8 cellular contexts compared by ENCODE assay signal in the genomic region with DNA sequence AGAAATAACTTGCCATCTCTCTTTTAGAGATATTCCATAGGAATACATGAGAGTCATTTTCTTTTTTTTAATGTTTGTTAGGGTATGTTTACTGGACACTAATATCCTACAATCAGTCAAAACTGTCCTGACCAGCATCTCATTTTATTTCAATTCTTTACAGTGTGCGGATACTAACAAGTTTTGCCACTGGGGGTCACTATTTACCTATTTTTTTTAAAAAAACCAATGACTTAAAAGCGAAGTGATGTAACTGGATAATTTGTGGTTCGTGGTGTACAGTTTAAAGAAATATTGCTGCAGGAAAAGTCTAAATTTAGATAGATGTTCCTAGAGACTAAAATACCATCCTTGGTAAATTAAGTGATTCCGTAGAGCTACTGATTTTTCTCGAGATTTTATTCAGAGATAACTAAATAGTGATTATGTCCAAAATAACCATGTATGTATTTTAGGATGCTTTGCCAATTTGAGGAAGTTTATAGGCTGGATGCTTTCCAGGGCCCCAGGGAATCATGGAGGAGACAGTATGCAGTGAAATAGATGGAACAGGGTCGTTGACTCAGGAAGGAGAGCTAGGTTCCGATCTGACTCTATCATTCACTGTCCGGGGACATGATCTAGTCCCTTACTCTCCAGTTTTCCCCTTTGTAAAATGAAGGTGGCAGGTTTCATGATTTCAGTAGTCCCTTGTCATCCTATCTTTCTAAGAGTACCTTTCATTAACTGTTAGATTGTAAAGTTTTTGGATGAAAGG. TPM values are rescaled to one million over a fixed set of nuclear protein-coding genes. Genes with fewer than 3 reads are reported as not detected.
A peak's percentile ranks its signal among the peaks of the same experiment; 100 is the strongest.
DNase-seq lines count a peak whose midpoint lies in the region; ATAC-seq, FAIRE-seq and TF ChIP-seq lines count a peak whose summit lies in the region.

No MANE protein-coding gene starts in this region.

- no peaks in the 10 kb centered on the region for H3K4me1 Mint-ChIP-seq in immature natural killer cell

- H3K36me3 Mint-ChIP-seq in immature natural killer cell, result no peaks in the 10 kb centered on the region

- intact Hi-C loops in K562 (cut with micrococcal nuclease), result loop anchor here (10.0 kb wide), 1 partner anchor 1884 kb away; no protein-coding TSS in a partner anchor
- intact Hi-C loops in transverse colon (cut with DNase I; ENCODE audit: low total_unique reads), result no loop called here
- intact Hi-C loops in left colon (cut with DNase I, micrococcal nuclease), result loop anchor here in 1 of 2 donors (10.0 kb wide), 1 partner anchor 1514 kb away; no protein-coding TSS in a partner anchor

- DNase-seq in AG04450 (ENCODE audit: low read depth, low spot score), result no peak
- peak; percentile 33 for DNase-seq in NCI-H2196 (lab: John Stamatoyannopoulos, UW; ENCODE audit: unreplicated experiment)
- peak; percentile 13 to 42 (median 32) for DNase-seq in K562 (ENCODE audit: extremely low read depth in 1 of 4, low spot score in 3 of 4)
- DNase-seq in immature natural killer cell, result peak in 2 of 3 donors; percentile 2 to 19
- DNase-seq in transverse colon, result no peak
- no peak for DNase-seq in left colon

- H2AFZ ChIP-seq in K562 (ENCODE audit: low read depth, low read length), result no peak overlapping the region

- in situ Hi-C loops in K562 (cut with MboI) (no loop called here), transverse colon (cut with MboI; ENCODE audit: low pct_ligation_motif_present in 1 of 4, low pct_unique_long_range_greater_than_20kb in 1 of 4, low sequenced_read_pairs in 3 of 4) (loop anchor here in 1 of 4 donors (25.0 kb wide), 1 partner anchor 677 kb away; no protein-coding TSS in a partner anchor)

- no TSS peak for BruUV-seq in K562 (replicated peaks; lab: Mats Ljungman, UMichigan)

- TF ChIP-seq CTCF in AG04450 (IDR thresholded peaks at IDR 0.05; ENCODE audit: low read depth, low read length) (peak; percentile 60), GM12873 (IDR thresholded peaks at IDR 0.05; ENCODE audit: insufficient read depth, low read depth, low read length, missing control alignments) (peak; percentile 48), K562 (IDR thresholded peaks at IDR 0.05 in 2 of 3, conservative IDR thresholded peaks at IDR 0.05 in 1 of 3; ENCODE audit: insufficient read depth in 2 of 3, low read depth in 1 of 3, low read length in 3 of 3) (peak in 2 of 3 experiments; percentile 8 to 54; a peak in 4 of 6 replicates), transverse colon (IDR thresholded peaks at IDR 0.05) (peak in 4 of 5 experiments; percentile 39 to 55 (median 44))

- H3K9me3 Mint-ChIP-seq in immature natural killer cell, result no peaks in the 10 kb centered on the region

- whole genome bisulfite sequencing in K562 (ENCODE audit: insufficient coverage, low coverage, missing lambda C conversion rate), result under 1% methylated on average over 8 of the region's 8 CpGs
- WGBS in transverse colon (ENCODE audit: low coverage in 1 of 2), 2 donors, result 12 to 21% methylated on average over 8 of the region's 8 CpGs

- TF ChIP-seq POLR2A in K562 (conservative IDR thresholded peaks at IDR 0.05) (no peak), transverse colon (IDR thresholded peaks at IDR 0.05) (no peak)

- no peak overlapping the region for H3K9ac ChIP-seq in K562 (ENCODE audit: insufficient read depth in 1 of 2, low read depth in 2 of 2, low read length in 2 of 2)

- no peak overlapping the region for H3K4me2 ChIP-seq in K562 (ENCODE audit: insufficient read depth, low read length)

- TF ChIP-seq RAD21 in K562 (CRISPR knock-in tag; conservative IDR thresholded peaks at IDR 0.05 in 1 of 2, IDR thresholded peaks at IDR 0.05 in 1 of 2), result peak; percentile 58 to 62

- H3K27me3 ChIP-seq in AG04450 (ENCODE audit: control insufficient read depth, insufficient read depth, low read length) (no peaks in the 10 kb centered on the region), K562 (ENCODE audit: control insufficient read depth in 2 of 2, insufficient read depth in 2 of 2, low read length in 2 of 2) (no peaks in the 10 kb centered on the region), transverse colon (peaks cover 7% of the 10 kb centered on the region)

- no peak for FAIRE-seq in K562 (lab: Jason Lieb, UNC)

- CTCF ChIA-PET in AG04450 (lab: Charles Lee) (interaction anchor here (0.6 to 2.8 kb wide), 15 partner anchors 9 to 1888 kb away, joined by 3 to 12 read pairs (median 5); no protein-coding TSS in a partner anchor), K562 (lab: Yijun Ruan, JAX; ENCODE audit: low intra/inter-chr PET ratio) (interaction anchor here (0.7 to 0.9 kb wide), 2 partner anchors 28 to 565 kb away, joined by 3 to 4 read pairs; no protein-coding TSS in a partner anchor)

- H3K27ac Mint-ChIP-seq in immature natural killer cell, result no peak overlapping the region

- H3K4me3 ChIP-seq in AG04450 (ENCODE audit: low read depth, low read length) (no peak overlapping the region), K562 (no peak overlapping the region), transverse colon (no peak overlapping the region)

- H3K36me3 ChIP-seq in K562 (ENCODE audit: control insufficient read depth, insufficient read depth, low read length) (no peaks in the 10 kb centered on the region), transverse colon (no peaks in the 10 kb centered on the region)

- H4K20me1 ChIP-seq in K562 (replicated peaks; ENCODE audit: control insufficient read depth, insufficient read depth, low read length), result no peaks in the 10 kb centered on the region

- H3K9me1 ChIP-seq in K562 (ENCODE audit: control insufficient read depth, insufficient read depth, low read length), result no peaks in the 10 kb centered on the region

- no peak for TF ChIP-seq EP300 in K562 (IDR thresholded peaks at IDR 0.05; ENCODE audit: low read length)
- no peak for TF ChIP-seq EP300 in transverse colon (IDR thresholded peaks at IDR 0.05; ENCODE audit: low read depth)

- H3K27ac ChIP-seq in AG04450 (ENCODE audit: low read depth, low read length), result no peak overlapping the region
- H3K27ac ChIP-seq in K562 (ENCODE audit: extremely low read depth, low read depth, low read length), result no peak overlapping the region
- no peak overlapping the region for H3K27ac ChIP-seq in transverse colon

- peak; percentile 84 for ATAC-seq in HG02885 (IDR thresholded peaks at IDR 0.05; ENCODE audit: poor library complexity, unreplicated experiment)
- ATAC-seq in K562, result peak; percentile 82
- ATAC-seq in left colon, result no peak

- POLR2A ChIA-PET in AG04450 (lab: Yijun Ruan, JAX), result no interaction called here
- POLR2A ChIA-PET in K562 (lab: Yijun Ruan, JAX), result no interaction called here

- no peaks in the 10 kb centered on the region for H3K9me3 ChIP-seq in AG04450 (ENCODE audit: control insufficient read depth, insufficient read depth, low read length)
- H3K9me3 ChIP-seq in K562 (replicated peaks; ENCODE audit: control insufficient read depth, insufficient read depth, low read depth, low read length), result no peaks in the 10 kb centered on the region
- no peaks in the 10 kb centered on the region for H3K9me3 ChIP-seq in transverse colon

- H3K79me2 ChIP-seq in K562 (ENCODE audit: control insufficient read depth, insufficient read depth, low read length), result no peaks in the 10 kb centered on the region

- H3K4me1 ChIP-seq in K562 (replicated peaks in 1 of 2; ENCODE audit: control insufficient read depth in 2 of 2, insufficient read depth in 2 of 2, low read length in 2 of 2) (no peaks in the 10 kb centered on the region), transverse colon (peaks cover 0 to 4% (median 0%) of the 10 kb centered on the region in 4 donors)

- H3K27me3 Mint-ChIP-seq in immature natural killer cell (ENCODE audit: low read depth in 3 of 3), result peaks cover 2 to 3% (median 3%) of the 10 kb centered on the region in 3 donors

- no peak overlapping the region for H3K4me3 Mint-ChIP-seq in immature natural killer cell

TF ChIP-seq in K562, 482 proteins besides CTCF, POLR2A, EP300 and RAD21 (continues in another document):
- TF ChIP-seq, protein P1, sequence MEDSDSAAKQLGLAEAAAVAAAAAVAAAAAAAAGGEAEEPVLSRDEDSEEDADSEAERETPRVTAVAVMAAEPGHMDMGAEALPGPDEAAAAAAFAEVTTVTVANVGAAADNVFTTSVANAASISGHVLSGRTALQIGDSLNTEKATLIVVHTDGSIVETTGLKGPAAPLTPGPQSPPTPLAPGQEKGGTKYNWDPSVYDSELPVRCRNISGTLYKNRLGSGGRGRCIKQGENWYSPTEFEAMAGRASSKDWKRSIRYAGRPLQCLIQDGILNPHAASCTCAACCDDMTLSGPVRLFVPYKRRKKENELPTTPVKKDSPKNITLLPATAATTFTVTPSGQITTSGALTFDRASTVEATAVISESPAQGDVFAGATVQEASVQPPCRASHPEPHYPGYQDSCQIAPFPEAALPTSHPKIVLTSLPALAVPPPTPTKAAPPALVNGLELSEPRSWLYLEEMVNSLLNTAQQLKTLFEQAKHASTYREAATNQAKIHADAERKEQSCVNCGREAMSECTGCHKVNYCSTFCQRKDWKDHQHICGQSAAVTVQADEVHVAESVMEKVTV (CRISPR knock-in tag; IDR thresholded peaks at IDR 0.05), result peak; percentile 42; the same call in 1 of the 2 replicates
- TF ChIP-seq CEBPG (CRISPR knock-in tag; IDR thresholded peaks at IDR 0.05) (no peak), CEBPG (tag; conservative IDR thresholded peaks at IDR 0.05 in 1 of 2, IDR thresholded peaks at IDR 0.05 in 1 of 2) (0 out of 4 replicates have a peak, but pooled peaks of 1 of the 2 experiments have one; percentile 28)

RNA-seq across cellular contexts. Expression of a gene that starts 34.0 kb away (rescaled TPM):
- polyA plus RNA-seq in AG04450 (2011; rRNA removed), result 18.4 and 23.5 TPM in 2 replicates
- polyA minus RNA-seq in AG04450 (2011; rRNA and poly(A)+ RNA removed), result 10.0 and 14.1 TPM in 2 replicates
- 5.4 and 14.8 TPM in 2 replicates for total RNA-seq in K562 (2011; cell fraction: chromatin; rRNA removed; ENCODE audit: low replicate concordance)
- 4.1 and 5.0 TPM in 2 replicates for total RNA-seq in K562 (2011; cell fraction: nucleolus; rRNA removed)
- total RNA-seq in K562 (2011; cell fraction: nucleoplasm; rRNA removed), result 9.2 and 22.2 TPM in 2 replicates
- total RNA-seq in K562 (2014; rRNA removed), result 6.8 and 11.1 TPM in 2 replicates
- total RNA-seq in K562 (2014; rRNA removed; fragmentation: Illumina TruSeq; extraction: Trizol), result 14.2 and 17.1 TPM in 2 replicates
- total RNA-seq in K562 (2015; rRNA removed; fragmentation: Illumina TruSeq; extraction: Trizol), result 11.8 and 13.0 TPM in 2 replicates
- total RNA-seq in K562 (2021), result 11.1 and 12.0 TPM in 2 replicates
- 11.2 and 14.3 TPM in 2 replicates for polyA plus RNA-seq in K562 (2011; rRNA removed)
- 2.1 and 5.0 TPM in 2 replicates for polyA plus RNA-seq in K562 (2011; cell fraction: cytosol; rRNA removed)
- polyA plus RNA-seq in K562 (2011; cell fraction: nucleus; rRNA removed), result 6.0 and 9.1 TPM in 2 replicates
- polyA plus RNA-seq in K562 (2012), result 11.4 and 12.8 TPM in 2 replicates
- polyA plus RNA-seq in K562 (2014; fragmentation: Illumina TruSeq; extraction: Trizol), result 11.6 and 11.7 TPM in 2 replicates
- polyA plus RNA-seq in K562 (2014; fragmentation: Nextera tagmentation; extraction: Ambion mirVana), result 10 to 100 TPM; 19.6 to 20.4 TPM
- 10.6 and 14.0 TPM in 2 replicates for polyA plus RNA-seq in K562 (2014; rRNA removed)
- polyA minus RNA-seq in K562 (2011; rRNA and poly(A)+ RNA removed), result 12.6 and 14.7 TPM in 2 replicates
- polyA minus RNA-seq in K562 (2011; cell fraction: cytosol; rRNA and poly(A)+ RNA removed), result 4.6 and 7.2 TPM in 2 replicates
- 13.1 and 22.0 TPM in 2 replicates for polyA minus RNA-seq in K562 (2011; cell fraction: nucleus; rRNA and poly(A)+ RNA removed)
- polyA plus RNA-seq in immature natural killer cell, result 10 to 100 TPM; 13.7 to 30.9 (median 17.4) TPM
- 10 to 100 TPM in 1 of 4 donors, 1 to 10 TPM in 3; 2.2 to 16.3 (median 8.7) TPM for total RNA-seq in transverse colon
- 1 to 10 TPM; 6.2 to 8.4 TPM for total RNA-seq in left colon

Comparison
In these comparisons a context has a peak if more than half of its experiments do, and no peak if none do; other contexts are left out.
1. DNase-seq: peak in NCI-H2196 (single experiment), K562 (4 of 4) and immature natural killer cell (2 of 3); none in AG04450 (single experiment), transverse colon (single experiment) and left colon (0 of 2).
2. Peak in every context shown above with its lines, with median percentiles within 50 percentile points of each other: CTCF ChIP-seq.